In the genomic region with DNA sequence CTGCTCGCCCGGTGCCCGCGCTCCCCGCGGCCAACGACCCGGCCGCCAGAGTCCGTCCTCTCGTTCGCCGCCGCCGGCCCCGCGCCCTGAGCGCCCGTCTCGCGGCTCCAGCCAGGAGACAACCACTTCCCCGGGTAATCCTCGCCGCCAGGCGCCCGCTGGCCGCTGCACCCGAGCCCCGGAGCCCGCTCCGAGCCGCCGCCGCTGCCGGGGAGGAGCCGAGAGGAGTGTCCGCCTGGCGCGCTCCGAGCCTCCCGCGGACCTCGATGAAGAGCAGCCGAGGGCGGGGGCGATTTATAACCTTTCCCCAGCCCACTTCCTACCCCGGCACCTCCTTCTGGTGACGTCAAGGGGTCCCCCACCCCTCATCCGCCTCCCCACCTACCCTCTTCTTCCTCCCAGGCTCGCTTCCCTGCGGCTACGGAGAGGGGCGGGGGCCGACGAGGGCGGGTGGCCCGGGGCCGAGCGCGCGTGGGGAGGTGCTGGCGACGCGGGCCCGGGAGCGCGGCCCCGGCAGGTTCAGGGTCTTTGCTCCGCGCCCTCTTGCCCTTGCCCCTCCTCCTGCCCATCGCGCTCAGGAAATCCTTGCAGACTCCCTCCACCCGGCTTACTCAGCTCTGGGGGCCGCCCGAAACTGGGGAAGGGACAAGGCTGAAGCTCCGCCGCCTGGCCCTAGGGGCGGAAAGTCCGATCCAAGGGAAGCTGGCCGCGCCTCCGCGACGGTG, we compare ENCODE assay signal across 8 cellular contexts. TPM values are rescaled to one million over a fixed set of nuclear protein-coding genes. Genes with fewer than 3 reads are reported as not detected.
A peak's percentile ranks its signal among the peaks of the same experiment; 100 is the strongest.
DNase-seq lines count a peak whose midpoint lies in the region; ATAC-seq and TF ChIP-seq lines count a peak whose summit lies in the region.

A gene with protein sequence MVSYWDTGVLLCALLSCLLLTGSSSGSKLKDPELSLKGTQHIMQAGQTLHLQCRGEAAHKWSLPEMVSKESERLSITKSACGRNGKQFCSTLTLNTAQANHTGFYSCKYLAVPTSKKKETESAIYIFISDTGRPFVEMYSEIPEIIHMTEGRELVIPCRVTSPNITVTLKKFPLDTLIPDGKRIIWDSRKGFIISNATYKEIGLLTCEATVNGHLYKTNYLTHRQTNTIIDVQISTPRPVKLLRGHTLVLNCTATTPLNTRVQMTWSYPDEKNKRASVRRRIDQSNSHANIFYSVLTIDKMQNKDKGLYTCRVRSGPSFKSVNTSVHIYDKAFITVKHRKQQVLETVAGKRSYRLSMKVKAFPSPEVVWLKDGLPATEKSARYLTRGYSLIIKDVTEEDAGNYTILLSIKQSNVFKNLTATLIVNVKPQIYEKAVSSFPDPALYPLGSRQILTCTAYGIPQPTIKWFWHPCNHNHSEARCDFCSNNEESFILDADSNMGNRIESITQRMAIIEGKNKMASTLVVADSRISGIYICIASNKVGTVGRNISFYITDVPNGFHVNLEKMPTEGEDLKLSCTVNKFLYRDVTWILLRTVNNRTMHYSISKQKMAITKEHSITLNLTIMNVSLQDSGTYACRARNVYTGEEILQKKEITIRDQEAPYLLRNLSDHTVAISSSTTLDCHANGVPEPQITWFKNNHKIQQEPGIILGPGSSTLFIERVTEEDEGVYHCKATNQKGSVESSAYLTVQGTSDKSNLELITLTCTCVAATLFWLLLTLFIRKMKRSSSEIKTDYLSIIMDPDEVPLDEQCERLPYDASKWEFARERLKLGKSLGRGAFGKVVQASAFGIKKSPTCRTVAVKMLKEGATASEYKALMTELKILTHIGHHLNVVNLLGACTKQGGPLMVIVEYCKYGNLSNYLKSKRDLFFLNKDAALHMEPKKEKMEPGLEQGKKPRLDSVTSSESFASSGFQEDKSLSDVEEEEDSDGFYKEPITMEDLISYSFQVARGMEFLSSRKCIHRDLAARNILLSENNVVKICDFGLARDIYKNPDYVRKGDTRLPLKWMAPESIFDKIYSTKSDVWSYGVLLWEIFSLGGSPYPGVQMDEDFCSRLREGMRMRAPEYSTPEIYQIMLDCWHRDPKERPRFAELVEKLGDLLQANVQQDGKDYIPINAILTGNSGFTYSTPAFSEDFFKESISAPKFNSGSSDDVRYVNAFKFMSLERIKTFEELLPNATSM (N-terminal part only) (minus strand): TSS at position 268 of the 725 bp plus-strand sequence. CDS start 285 bp downstream, outside the sequence.

- H2AFZ ChIP-seq in SK-N-SH (ENCODE audit: low read depth) = 0 out of 2 replicates have a peak within 1 kb of the TSS, but pooled peaks have one; percentile 41

- TF ChIP-seq EP300 in SK-N-SH (IDR thresholded peaks at IDR 0.05; ENCODE audit: borderline replicate concordance in 1 of 2, low read depth in 1 of 2, low read length in 1 of 2) = no peak

- H3K27ac ChIP-seq in SK-N-SH (ENCODE audit: low read depth in 2 of 2, low read length in 1 of 2) = no peak within 1 kb of the TSS

- H3K9me2 ChIP-seq in SK-N-SH = no peaks in the 10 kb centered on the region

- peaks cover 3% of the 10 kb centered on the region for H3F3A ChIP-seq in SK-N-SH (replicated peaks; ENCODE audit: insufficient read depth)

- no peaks in the 10 kb centered on the region for H3K79me2 ChIP-seq in SK-N-SH (ENCODE audit: insufficient read depth)

- H3K9me3 ChIP-seq in SK-N-SH = no peaks in the 10 kb centered on the region

- CTCF ChIA-PET in SK-N-SH (lab: Yijun Ruan, JAX) = no interaction called here

- H3K4me3 ChIP-seq in SK-N-SH (ENCODE audit: low read depth in 2 of 2, low read length in 1 of 2) = peak within 1 kb of the TSS; percentile 37 to 58; a peak in 3 of 4 replicates

- no peak for TF ChIP-seq CTCF in SK-N-SH (IDR thresholded peaks at IDR 0.05)

- H3K27me3 ChIP-seq in SK-N-SH (ENCODE audit: insufficient read depth) = peaks cover 75% of the 10 kb centered on the region

- no peaks in the 10 kb centered on the region for H3K36me3 ChIP-seq in SK-N-SH (replicated peaks in 1 of 2; ENCODE audit: control insufficient read depth in 1 of 2, insufficient read depth in 2 of 2, low read length in 1 of 2)

- no peaks in the 10 kb centered on the region for H3K4me1 ChIP-seq in SK-N-SH (ENCODE audit: control insufficient read depth in 1 of 2, insufficient read depth in 2 of 2, low read depth in 1 of 2, low read length in 1 of 2)

- DNase-seq in DMS79 treated with DMSO at 0.1 percent for 48 hours (lab: John Stamatoyannopoulos, UW) = peak; percentile 8
- no peak for DNase-seq in DMS79 (lab: John Stamatoyannopoulos, UW)
- peak; percentile 41 for DNase-seq in SK-N-SH
- peak in 1 of 2 donors; percentile 83 for DNase-seq in dermis microvascular lymphatic vessel endothelial cell (ENCODE audit: low read depth in 2 of 2)
- DNase-seq in lung microvascular endothelial cell (ENCODE audit: low read depth in 2 of 2) = peak; percentile 66 to 79
- DNase-seq in stimulated activated CD8-positive, alpha-beta memory T cell treated with anti-CD3 and anti-CD28 coated beads, Interleukin-4, amount 100 ng/mL, for 48 hours = peak; percentile 63
- DNase-seq in cortex of kidney (lab: John Stamatoyannopoulos, UW) = no peak

- H3K4me2 ChIP-seq in SK-N-SH = peak within 1 kb of the TSS; percentile 81

- 2% methylated on average over 13 of the region's 84 CpGs for WGBS in SK-N-SH (ENCODE audit: low lambda C conversion rate)

- ATAC-seq in GM21447 (IDR thresholded peaks at IDR 0.05; ENCODE audit: unreplicated experiment) = no peak

- POLR2A ChIA-PET in SK-N-SH (lab: Yijun Ruan, JAX) = no interaction called here

- no peak within 1 kb of the TSS for H3K9ac ChIP-seq in SK-N-SH

- no peak for TF ChIP-seq RAD21 in SK-N-SH (IDR thresholded peaks at IDR 0.05; ENCODE audit: low read length)

- H4K20me1 ChIP-seq in SK-N-SH (ENCODE audit: insufficient read depth) = no peaks in the 10 kb centered on the region

TF ChIP-seq in SK-N-SH, 30 proteins besides CTCF, POLR2A, EP300 and RAD21:
- TF ChIP-seq, protein P1, sequence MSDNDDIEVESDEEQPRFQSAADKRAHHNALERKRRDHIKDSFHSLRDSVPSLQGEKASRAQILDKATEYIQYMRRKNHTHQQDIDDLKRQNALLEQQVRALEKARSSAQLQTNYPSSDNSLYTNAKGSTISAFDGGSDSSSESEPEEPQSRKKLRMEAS (IDR thresholded peaks at IDR 0.05; ENCODE audit: low read depth) = no peak
- no peak for TF ChIP-seq NRF1 (IDR thresholded peaks at IDR 0.05; ENCODE audit: low read depth, low read length)

RNA-seq across cellular contexts. Expression of the gene that starts here (rescaled TPM):
- polyA plus RNA-seq in SK-N-SH (2012; rRNA removed) = 0.20 and 0.41 TPM in 2 replicates
- polyA plus RNA-seq in SK-N-SH (2012; cell fraction: cytosol; rRNA removed) = 0.51 and 0.57 TPM in 2 replicates
- polyA plus RNA-seq in SK-N-SH (2012; cell fraction: nucleus; rRNA removed) = 0.31 and 0.42 TPM in 2 replicates
- total RNA-seq in dermis microvascular lymphatic vessel endothelial cell (15.7 and 31.6 TPM in 2 replicates), lung microvascular endothelial cell (3.4 and 42.7 TPM in 2 replicates)

Comparison
In these comparisons a context has a peak if more than half of its experiments do, and no peak if none do; other contexts are left out.
1. DNase-seq: peak in DMS79 treated with DMSO at 0.1 percent for 48 hours (single experiment), lung microvascular endothelial cell (2 of 2) and stimulated activated CD8-positive, alpha-beta memory T cell treated with anti-CD3 and anti-CD28 coated beads, Interleukin-4, amount 100 ng/mL, for 48 hours (single experiment); none in DMS79 (single experiment) and cortex of kidney (single experiment).
2. Peak in DNase-seq, H3K4me3 ChIP-seq and H3K4me2 ChIP-seq in SK-N-SH; RNA of the gene not detected or under 1 TPM.